In the genomic region with DNA sequence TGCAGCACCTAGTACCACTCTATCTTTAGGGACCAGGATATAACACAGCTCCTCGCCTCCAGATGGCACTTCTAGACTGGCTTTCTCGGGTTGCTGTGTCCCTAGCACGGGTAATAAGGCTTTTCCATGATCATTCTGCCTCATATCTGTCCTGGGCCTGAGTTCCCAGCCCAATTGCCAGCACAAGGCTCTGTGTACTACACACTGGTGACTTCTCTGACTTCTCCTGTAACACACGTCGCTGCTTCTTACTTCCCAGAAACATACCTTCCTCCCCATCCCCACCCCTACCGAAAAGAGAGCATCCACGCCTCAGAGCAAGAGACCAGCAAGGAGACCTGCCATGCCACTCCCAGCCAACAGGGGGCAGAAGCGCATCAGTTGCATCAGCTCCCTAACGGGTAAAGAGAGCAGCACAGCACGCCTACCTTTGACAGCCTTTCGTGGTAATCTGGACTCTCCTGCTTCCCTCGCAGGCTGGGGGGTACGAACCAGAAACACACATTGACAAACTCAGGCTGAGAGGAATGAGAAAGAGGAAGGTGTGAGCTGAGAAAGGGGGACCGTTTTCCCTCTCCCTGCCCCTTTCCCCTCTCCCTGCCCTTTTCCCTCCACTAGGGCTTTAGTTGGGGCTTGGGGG, we compare ENCODE assay signal across 1 cellular context.
TF ChIP-seq lines count a peak whose summit lies in the region.

No MANE protein-coding gene starts in this region.

TF ChIP-seq in K562, 482 proteins besides CTCF, POLR2A, EP300 and RAD21 (continued from another document and continues in another):
- TF ChIP-seq, protein P1, sequence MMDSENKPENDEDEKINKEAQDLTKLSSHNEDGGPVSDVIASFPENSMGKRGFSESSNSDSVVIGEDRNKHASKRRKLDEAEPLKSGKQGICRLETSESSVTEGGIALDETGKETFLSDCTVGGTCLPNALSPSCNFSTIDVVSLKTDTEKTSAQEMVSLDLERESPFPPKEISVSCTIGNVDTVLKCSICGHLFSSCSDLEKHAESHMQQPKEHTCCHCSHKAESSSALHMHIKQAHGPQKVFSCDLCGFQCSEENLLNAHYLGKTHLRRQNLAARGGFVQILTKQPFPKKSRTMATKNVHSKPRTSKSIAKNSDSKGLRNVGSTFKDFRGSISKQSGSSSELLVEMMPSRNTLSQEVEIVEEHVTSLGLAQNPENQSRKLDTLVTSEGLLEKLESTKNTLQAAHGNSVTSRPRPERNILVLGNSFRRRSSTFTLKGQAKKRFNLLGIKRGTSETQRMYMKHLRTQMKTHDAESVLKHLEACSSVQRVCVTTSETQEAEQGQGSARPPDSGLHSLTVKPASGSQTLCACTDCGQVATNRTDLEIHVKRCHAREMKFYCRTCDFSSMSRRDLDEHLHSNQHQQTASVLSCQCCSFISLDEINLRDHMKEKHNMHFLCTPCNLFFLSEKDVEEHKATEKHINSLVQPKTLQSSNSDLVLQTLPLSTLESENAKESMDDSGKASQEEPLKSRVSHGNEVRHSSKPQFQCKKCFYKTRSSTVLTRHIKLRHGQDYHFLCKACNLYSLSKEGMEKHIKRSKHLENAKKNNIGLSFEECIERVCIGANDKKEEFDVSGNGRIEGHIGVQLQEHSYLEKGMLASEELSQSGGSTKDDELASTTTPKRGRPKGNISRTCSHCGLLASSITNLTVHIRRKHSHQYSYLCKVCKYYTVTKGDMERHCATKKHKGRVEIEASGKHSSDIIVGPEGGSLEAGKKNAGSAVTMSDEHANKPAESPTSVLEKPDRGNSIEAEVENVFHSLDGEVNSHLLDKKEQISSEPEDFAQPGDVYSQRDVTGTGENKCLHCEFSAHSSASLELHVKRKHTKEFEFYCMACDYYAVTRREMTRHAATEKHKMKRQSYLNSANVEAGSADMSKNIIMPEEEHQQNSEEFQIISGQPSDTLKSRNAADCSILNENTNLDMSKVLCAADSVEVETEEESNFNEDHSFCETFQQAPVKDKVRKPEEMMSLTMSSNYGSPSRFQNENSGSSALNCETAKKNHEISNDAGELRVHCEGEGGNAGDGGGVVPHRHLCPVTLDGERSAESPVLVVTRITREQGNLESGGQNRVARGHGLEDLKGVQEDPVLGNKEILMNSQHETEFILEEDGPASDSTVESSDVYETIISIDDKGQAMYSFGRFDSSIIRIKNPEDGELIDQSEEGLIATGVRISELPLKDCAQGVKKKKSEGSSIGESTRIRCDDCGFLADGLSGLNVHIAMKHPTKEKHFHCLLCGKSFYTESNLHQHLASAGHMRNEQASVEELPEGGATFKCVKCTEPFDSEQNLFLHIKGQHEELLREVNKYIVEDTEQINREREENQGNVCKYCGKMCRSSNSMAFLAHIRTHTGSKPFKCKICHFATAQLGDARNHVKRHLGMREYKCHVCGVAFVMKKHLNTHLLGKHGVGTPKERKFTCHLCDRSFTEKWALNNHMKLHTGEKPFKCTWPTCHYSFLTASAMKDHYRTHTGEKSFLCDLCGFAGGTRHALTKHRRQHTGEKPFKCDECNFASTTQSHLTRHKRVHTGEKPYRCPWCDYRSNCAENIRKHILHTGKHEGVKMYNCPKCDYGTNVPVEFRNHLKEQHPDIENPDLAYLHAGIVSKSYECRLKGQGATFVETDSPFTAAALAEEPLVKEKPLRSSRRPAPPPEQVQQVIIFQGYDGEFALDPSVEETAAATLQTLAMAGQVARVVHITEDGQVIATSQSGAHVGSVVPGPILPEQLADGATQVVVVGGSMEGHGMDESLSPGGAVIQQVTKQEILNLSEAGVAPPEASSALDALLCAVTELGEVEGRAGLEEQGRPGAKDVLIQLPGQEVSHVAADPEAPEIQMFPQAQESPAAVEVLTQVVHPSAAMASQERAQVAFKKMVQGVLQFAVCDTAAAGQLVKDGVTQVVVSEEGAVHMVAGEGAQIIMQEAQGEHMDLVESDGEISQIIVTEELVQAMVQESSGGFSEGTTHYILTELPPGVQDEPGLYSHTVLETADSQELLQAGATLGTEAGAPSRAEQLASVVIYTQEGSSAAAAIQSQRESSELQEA (IDR thresholded peaks at IDR 0.05; ENCODE audit: low read depth): peak; percentile 33; the same call in 1 of the 2 replicates
- TF ChIP-seq JUN (IDR thresholded peaks at IDR 0.05; ENCODE audit: borderline replicate concordance, low read depth, low read length) (peak; percentile 46; the same call in 1 of the 2 replicates), JUN (CRISPR knock-in tag; IDR thresholded peaks at IDR 0.05; ENCODE audit: borderline replicate concordance) (no peak), EHMT2 (IDR thresholded peaks at IDR 0.05) (peak; percentile 52; the same call in 1 of the 2 replicates), ZC3H4 (CRISPR knock-in tag; IDR thresholded peaks at IDR 0.05; ENCODE audit: borderline replicate concordance) (no peak), CBFA2T2 (conservative IDR thresholded peaks at IDR 0.05) (peak; percentile 9; the same call in 1 of the 2 replicates), ZFP30 (CRISPR knock-in tag; IDR thresholded peaks at IDR 0.05; ENCODE audit: borderline replicate concordance) (no peak), ILK (tag; IDR thresholded peaks at IDR 0.05; ENCODE audit: borderline replicate concordance, low read depth) (no peak), TCF3 (CRISPR knock-in tag; IDR thresholded peaks at IDR 0.05) (peak; percentile 21; the same call in 1 of the 2 replicates), ZNF75A (CRISPR knock-in tag; IDR thresholded peaks at IDR 0.05) (no peak), CBX1 (IDR thresholded peaks at IDR 0.05; ENCODE audit: low read depth) (no peak; the same call in 1 of the 2 replicates), PYGO2 (tag; IDR thresholded peaks at IDR 0.05) (no peak), ELF2 (CRISPR knock-in tag; IDR thresholded peaks at IDR 0.05) (no peak), TARDBP (IDR thresholded peaks at IDR 0.05) (peak; percentile 60; the same call in 1 of the 2 replicates), RUNX1 (IDR thresholded peaks at IDR 0.05; ENCODE audit: low read depth) (no peak), HDAC1 (IDR thresholded peaks at IDR 0.05) (no peak; a peak in 2 of 4 replicates), KLF1 (tag; IDR thresholded peaks at IDR 0.05) (no peak), ZBTB1 (CRISPR knock-in tag; IDR thresholded peaks at IDR 0.05; ENCODE audit: borderline replicate concordance, low read depth) (no peak), ASH1L (IDR thresholded peaks at IDR 0.05; ENCODE audit: borderline replicate concordance, low read depth, partially characterized antibody) (no peak), ZBTB17 (CRISPR knock-in tag; IDR thresholded peaks at IDR 0.05) (no peak), ZNF253 (CRISPR knock-in tag; conservative IDR thresholded peaks at IDR 0.05) (no peak), RB1 (IDR thresholded peaks at IDR 0.05; ENCODE audit: low read depth) (peak; percentile 80; the same call in 1 of the 2 replicates), SP2 (IDR thresholded peaks at IDR 0.05; ENCODE audit: extremely low read depth, low read depth, low read length, poor library complexity, severe bottlenecking) (peak; percentile 31), NR2F6 (CRISPR knock-in tag; IDR thresholded peaks at IDR 0.05) (no peak), ZNF644 (tag; IDR thresholded peaks at IDR 0.05; ENCODE audit: low read depth) (no peak), CBX8 (IDR thresholded peaks at IDR 0.05; ENCODE audit: borderline replicate concordance, extremely low read depth, low read depth, low read length, poor library complexity, severe bottlenecking) (no peak), ZNF79 (CRISPR knock-in tag; IDR thresholded peaks at IDR 0.05; ENCODE audit: low read depth) (no peak), GTF2E2 (tag; IDR thresholded peaks at IDR 0.05) (no peak)
- TF ChIP-seq, protein P2, sequence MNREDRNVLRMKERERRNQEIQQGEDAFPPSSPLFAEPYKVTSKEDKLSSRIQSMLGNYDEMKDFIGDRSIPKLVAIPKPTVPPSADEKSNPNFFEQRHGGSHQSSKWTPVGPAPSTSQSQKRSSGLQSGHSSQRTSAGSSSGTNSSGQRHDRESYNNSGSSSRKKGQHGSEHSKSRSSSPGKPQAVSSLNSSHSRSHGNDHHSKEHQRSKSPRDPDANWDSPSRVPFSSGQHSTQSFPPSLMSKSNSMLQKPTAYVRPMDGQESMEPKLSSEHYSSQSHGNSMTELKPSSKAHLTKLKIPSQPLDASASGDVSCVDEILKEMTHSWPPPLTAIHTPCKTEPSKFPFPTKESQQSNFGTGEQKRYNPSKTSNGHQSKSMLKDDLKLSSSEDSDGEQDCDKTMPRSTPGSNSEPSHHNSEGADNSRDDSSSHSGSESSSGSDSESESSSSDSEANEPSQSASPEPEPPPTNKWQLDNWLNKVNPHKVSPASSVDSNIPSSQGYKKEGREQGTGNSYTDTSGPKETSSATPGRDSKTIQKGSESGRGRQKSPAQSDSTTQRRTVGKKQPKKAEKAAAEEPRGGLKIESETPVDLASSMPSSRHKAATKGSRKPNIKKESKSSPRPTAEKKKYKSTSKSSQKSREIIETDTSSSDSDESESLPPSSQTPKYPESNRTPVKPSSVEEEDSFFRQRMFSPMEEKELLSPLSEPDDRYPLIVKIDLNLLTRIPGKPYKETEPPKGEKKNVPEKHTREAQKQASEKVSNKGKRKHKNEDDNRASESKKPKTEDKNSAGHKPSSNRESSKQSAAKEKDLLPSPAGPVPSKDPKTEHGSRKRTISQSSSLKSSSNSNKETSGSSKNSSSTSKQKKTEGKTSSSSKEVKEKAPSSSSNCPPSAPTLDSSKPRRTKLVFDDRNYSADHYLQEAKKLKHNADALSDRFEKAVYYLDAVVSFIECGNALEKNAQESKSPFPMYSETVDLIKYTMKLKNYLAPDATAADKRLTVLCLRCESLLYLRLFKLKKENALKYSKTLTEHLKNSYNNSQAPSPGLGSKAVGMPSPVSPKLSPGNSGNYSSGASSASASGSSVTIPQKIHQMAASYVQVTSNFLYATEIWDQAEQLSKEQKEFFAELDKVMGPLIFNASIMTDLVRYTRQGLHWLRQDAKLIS (CRISPR knock-in tag; IDR thresholded peaks at IDR 0.05): no peak
- TF ChIP-seq, protein P3, sequence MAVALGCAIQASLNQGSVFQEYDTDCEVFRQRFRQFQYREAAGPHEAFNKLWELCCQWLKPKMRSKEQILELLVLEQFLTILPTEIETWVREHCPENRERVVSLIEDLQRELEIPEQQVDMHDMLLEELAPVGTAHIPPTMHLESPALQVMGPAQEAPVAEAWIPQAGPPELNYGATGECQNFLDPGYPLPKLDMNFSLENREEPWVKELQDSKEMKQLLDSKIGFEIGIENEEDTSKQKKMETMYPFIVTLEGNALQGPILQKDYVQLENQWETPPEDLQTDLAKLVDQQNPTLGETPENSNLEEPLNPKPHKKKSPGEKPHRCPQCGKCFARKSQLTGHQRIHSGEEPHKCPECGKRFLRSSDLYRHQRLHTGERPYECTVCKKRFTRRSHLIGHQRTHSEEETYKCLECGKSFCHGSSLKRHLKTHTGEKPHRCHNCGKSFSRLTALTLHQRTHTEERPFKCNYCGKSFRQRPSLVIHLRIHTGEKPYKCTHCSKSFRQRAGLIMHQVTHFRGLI (CRISPR knock-in tag; IDR thresholded peaks at IDR 0.05): no peak
- TF ChIP-seq, protein P4, sequence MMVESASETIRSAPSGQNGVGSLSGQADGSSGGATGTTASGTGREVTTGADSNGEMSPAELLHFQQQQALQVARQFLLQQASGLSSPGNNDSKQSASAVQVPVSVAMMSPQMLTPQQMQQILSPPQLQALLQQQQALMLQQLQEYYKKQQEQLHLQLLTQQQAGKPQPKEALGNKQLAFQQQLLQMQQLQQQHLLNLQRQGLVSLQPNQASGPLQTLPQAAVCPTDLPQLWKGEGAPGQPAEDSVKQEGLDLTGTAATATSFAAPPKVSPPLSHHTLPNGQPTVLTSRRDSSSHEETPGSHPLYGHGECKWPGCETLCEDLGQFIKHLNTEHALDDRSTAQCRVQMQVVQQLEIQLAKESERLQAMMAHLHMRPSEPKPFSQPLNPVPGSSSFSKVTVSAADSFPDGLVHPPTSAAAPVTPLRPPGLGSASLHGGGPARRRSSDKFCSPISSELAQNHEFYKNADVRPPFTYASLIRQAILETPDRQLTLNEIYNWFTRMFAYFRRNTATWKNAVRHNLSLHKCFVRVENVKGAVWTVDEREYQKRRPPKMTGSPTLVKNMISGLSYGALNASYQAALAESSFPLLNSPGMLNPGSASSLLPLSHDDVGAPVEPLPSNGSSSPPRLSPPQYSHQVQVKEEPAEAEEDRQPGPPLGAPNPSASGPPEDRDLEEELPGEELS (CRISPR knock-in tag; IDR thresholded peaks at IDR 0.05; ENCODE audit: borderline replicate concordance): no peak
- TF ChIP-seq, protein P5, sequence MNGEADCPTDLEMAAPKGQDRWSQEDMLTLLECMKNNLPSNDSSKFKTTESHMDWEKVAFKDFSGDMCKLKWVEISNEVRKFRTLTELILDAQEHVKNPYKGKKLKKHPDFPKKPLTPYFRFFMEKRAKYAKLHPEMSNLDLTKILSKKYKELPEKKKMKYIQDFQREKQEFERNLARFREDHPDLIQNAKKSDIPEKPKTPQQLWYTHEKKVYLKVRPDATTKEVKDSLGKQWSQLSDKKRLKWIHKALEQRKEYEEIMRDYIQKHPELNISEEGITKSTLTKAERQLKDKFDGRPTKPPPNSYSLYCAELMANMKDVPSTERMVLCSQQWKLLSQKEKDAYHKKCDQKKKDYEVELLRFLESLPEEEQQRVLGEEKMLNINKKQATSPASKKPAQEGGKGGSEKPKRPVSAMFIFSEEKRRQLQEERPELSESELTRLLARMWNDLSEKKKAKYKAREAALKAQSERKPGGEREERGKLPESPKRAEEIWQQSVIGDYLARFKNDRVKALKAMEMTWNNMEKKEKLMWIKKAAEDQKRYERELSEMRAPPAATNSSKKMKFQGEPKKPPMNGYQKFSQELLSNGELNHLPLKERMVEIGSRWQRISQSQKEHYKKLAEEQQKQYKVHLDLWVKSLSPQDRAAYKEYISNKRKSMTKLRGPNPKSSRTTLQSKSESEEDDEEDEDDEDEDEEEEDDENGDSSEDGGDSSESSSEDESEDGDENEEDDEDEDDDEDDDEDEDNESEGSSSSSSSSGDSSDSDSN (IDR thresholded peaks at IDR 0.05; ENCODE audit: borderline replicate concordance in 1 of 2, low read depth in 2 of 2, low read length in 2 of 2): 0 out of 4 replicates have a peak, but pooled peaks of 1 of the 2 experiments have one; percentile 24
- TF ChIP-seq, protein P6, sequence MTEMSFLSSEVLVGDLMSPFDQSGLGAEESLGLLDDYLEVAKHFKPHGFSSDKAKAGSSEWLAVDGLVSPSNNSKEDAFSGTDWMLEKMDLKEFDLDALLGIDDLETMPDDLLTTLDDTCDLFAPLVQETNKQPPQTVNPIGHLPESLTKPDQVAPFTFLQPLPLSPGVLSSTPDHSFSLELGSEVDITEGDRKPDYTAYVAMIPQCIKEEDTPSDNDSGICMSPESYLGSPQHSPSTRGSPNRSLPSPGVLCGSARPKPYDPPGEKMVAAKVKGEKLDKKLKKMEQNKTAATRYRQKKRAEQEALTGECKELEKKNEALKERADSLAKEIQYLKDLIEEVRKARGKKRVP (CRISPR knock-in tag; IDR thresholded peaks at IDR 0.05): peak; percentile 95
- TF ChIP-seq, protein P7, sequence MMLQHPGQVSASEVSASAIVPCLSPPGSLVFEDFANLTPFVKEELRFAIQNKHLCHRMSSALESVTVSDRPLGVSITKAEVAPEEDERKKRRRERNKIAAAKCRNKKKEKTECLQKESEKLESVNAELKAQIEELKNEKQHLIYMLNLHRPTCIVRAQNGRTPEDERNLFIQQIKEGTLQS (IDR thresholded peaks at IDR 0.05): peak; percentile 87
- TF ChIP-seq, protein P7 (CRISPR knock-in tag; conservative IDR thresholded peaks at IDR 0.05): no peak; the same call in 1 of the 2 replicates
- TF ChIP-seq, protein P8, sequence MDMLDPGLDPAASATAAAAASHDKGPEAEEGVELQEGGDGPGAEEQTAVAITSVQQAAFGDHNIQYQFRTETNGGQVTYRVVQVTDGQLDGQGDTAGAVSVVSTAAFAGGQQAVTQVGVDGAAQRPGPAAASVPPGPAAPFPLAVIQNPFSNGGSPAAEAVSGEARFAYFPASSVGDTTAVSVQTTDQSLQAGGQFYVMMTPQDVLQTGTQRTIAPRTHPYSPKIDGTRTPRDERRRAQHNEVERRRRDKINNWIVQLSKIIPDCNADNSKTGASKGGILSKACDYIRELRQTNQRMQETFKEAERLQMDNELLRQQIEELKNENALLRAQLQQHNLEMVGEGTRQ (CRISPR knock-in tag; IDR thresholded peaks at IDR 0.05): no peak
